ENCODE assay signal across 1 cellular context in genomic region chr7:130226333-130226732, GRCh38.
TF ChIP-seq lines count a peak whose summit lies in the region.

No MANE protein-coding gene starts in this region.

TF ChIP-seq in K562, 482 proteins besides CTCF, POLR2A, EP300 and RAD21 (continued from another document):
- TF ChIP-seq IRF9 (tag; IDR thresholded peaks at IDR 0.05) (0 out of 2 replicates have a peak, but pooled peaks have one; percentile 50), CEBPG (CRISPR knock-in tag; IDR thresholded peaks at IDR 0.05) (peak; percentile 76), CEBPG (tag; conservative IDR thresholded peaks at IDR 0.05 in 1 of 2, IDR thresholded peaks at IDR 0.05 in 1 of 2) (no peak), C11orf30 (IDR thresholded peaks at IDR 0.05; ENCODE audit: low read depth) (peak; percentile 79), RFX5 (IDR thresholded peaks at IDR 0.05; ENCODE audit: low read depth, low read length) (no peak), ZEB2 (IDR thresholded peaks at IDR 0.05) (no peak), ZBTB17 (CRISPR knock-in tag; IDR thresholded peaks at IDR 0.05) (no peak), HMGN3 (IDR thresholded peaks at IDR 0.05; ENCODE audit: borderline replicate concordance, extremely low read depth, insufficient read length, low read depth, low read length) (no peak), ATF3 (IDR thresholded peaks at IDR 0.05) (peak; percentile 27; the same call in 1 of the 2 replicates), ATF3 (CRISPR knock-in tag; conservative IDR thresholded peaks at IDR 0.05) (no peak), ZNF584 (CRISPR knock-in tag; IDR thresholded peaks at IDR 0.05; ENCODE audit: low read depth) (0 out of 2 replicates have a peak, but pooled peaks have one; percentile 52), ZBTB7A (IDR thresholded peaks at IDR 0.05; ENCODE audit: borderline replicate concordance, control insufficient read depth, low read depth, low read length) (no peak), ZSCAN29 (IDR thresholded peaks at IDR 0.05) (no peak), WHSC1 (IDR thresholded peaks at IDR 0.05; ENCODE audit: low read length) (no peak), MTF1 (CRISPR knock-in tag; IDR thresholded peaks at IDR 0.05; ENCODE audit: borderline replicate concordance) (no peak), ZNF764 (CRISPR knock-in tag; IDR thresholded peaks at IDR 0.05; ENCODE audit: low read depth) (no peak), EHMT2 (IDR thresholded peaks at IDR 0.05) (0 out of 2 replicates have a peak, but pooled peaks have one; percentile 23)
- TF ChIP-seq, protein P1, sequence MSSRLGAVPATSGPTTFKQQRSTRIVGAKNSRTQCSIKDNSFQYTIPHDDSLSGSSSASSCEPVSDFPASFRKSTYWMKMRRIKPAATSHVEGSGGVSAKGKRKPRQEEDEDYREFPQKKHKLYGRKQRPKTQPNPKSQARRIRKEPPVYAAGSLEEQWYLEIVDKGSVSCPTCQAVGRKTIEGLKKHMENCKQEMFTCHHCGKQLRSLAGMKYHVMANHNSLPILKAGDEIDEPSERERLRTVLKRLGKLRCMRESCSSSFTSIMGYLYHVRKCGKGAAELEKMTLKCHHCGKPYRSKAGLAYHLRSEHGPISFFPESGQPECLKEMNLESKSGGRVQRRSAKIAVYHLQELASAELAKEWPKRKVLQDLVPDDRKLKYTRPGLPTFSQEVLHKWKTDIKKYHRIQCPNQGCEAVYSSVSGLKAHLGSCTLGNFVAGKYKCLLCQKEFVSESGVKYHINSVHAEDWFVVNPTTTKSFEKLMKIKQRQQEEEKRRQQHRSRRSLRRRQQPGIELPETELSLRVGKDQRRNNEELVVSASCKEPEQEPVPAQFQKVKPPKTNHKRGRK (tag; IDR thresholded peaks at IDR 0.05) = no peak
